Comparison of ENCODE assay signal across 1 cellular context in genomic region chr12:124705545-124706138, GRCh38.
TF ChIP-seq lines count a peak whose summit lies in the region.

No MANE protein-coding gene starts in this region.

TF ChIP-seq in HepG2, 621 proteins besides CTCF, POLR2A, EP300 and RAD21 (continued from another document):
- peak; percentile 97 for TF ChIP-seq ZNF768 (CRISPR knock-in tag; IDR thresholded peaks at IDR 0.05)
